Comparison of ENCODE assay signal across 32 cellular contexts in genomic region chr12:50073206-50073605, GRCh38. TPM values are rescaled to one million over a fixed set of nuclear protein-coding genes. Genes with fewer than 3 reads are reported as not detected.
"Had no signal": no experiment of that assay in that cellular context is flagged by ENCODE, and none has a peak within 500 bp of the region (broad histone marks: within the 10 kb centered on the region; RNA-seq: fewer than 3 reads in every experiment).

No MANE protein-coding gene starts in this region.

- H3K27ac ChIP-seq: body of pancreas, breast epithelium, SJCRH30, SK-N-MC had no signal

- H3K27me3 Mint-ChIP-seq: activated CD4-positive, alpha-beta T cell treated with anti-CD3 and anti-CD28 coated beads, Interleukin-2, amount 10 ng/mL, durations not matched to agents 24 days and 14 days; activated naive CD4-positive, alpha-beta T cell treated with anti-CD3 and anti-CD28 coated beads, Interleukin-2, amount 50 U/mL, for 24 hours; activated naive CD8-positive, alpha-beta T cell treated with anti-CD3 and anti-CD28 coated beads, Interleukin-2, amount 10 ng/mL, durations not matched to agents 7 days and 5 days; activated T-cell treated with anti-CD3 and anti-CD28 coated beads, Interleukin-2, amount 50 U/mL, for 24 hours had no signal

- H3K36me3 Mint-ChIP-seq: activated naive CD4-positive, alpha-beta T cell treated with anti-CD3 and anti-CD28 coated beads, Interleukin-2, amount 50 U/mL, for 24 hours had no signal

- H3K4me3 ChIP-seq: body of pancreas, breast epithelium, SJCRH30, SK-N-MC had no signal

- H3K9me3 ChIP-seq: body of pancreas, breast epithelium, SJCRH30 had no signal

- ATAC-seq: activated CD8-positive, alpha-beta T cell treated with anti-CD3 and anti-CD28 coated beads, Interleukin-2, amount 10 ng/mL, durations not matched to agents 7 days and 5 days; body of pancreas; Panc1 had no signal

- H3K36me3 ChIP-seq: breast epithelium, SJCRH30 had no signal

- H3K4me3 Mint-ChIP-seq: activated CD4-positive, alpha-beta T cell treated with anti-CD3 and anti-CD28 coated beads, Interleukin-2, amount 10 ng/mL, durations not matched to agents 24 days and 14 days; activated CD8-positive, alpha-beta T cell treated with anti-CD3 and anti-CD28 coated beads, Interleukin-2, amount 10 ng/mL, durations not matched to agents 7 days and 5 days; activated naive CD4-positive, alpha-beta T cell treated with anti-CD3 and anti-CD28 coated beads, Interleukin-2, amount 50 U/mL, for 24 hours; activated naive CD8-positive, alpha-beta T cell treated with anti-CD3 and anti-CD28 coated beads, Interleukin-2, amount 10 ng/mL, durations not matched to agents 7 days and 5 days; activated T-cell treated with anti-CD3 and anti-CD28 coated beads, Interleukin-2, amount 50 U/mL, for 24 hours; T-helper 1 cell treated with Interleukin-12 subunit alpha and Interleukin-12 subunit beta and Interleukin-4 antibody, amounts not matched to agents 30 μg/mL and 1 μg/mL, for 36 hours; T-helper 2 cell treated with Interferon-gamma antibody and Interleukin-4, amounts not matched to agents 5 μg/mL and 100 μg/mL, for 36 hours had no signal

- H3K27me3 ChIP-seq: body of pancreas, breast epithelium, SJCRH30 had no signal

- H3K27ac Mint-ChIP-seq: activated CD4-positive, alpha-beta T cell treated with anti-CD3 and anti-CD28 coated beads, Interleukin-2, amount 10 ng/mL, durations not matched to agents 24 days and 14 days; activated CD8-positive, alpha-beta T cell treated with anti-CD3 and anti-CD28 coated beads, Interleukin-2, amount 10 ng/mL, durations not matched to agents 7 days and 5 days; activated naive CD4-positive, alpha-beta T cell treated with anti-CD3 and anti-CD28 coated beads, Interleukin-2, amount 50 U/mL, for 24 hours; activated naive CD8-positive, alpha-beta T cell treated with anti-CD3 and anti-CD28 coated beads, Interleukin-2, amount 10 ng/mL, durations not matched to agents 7 days and 5 days; activated T-cell treated with anti-CD3 and anti-CD28 coated beads, Interleukin-2, amount 50 U/mL, for 24 hours; activated T-helper 2 cell treated with anti-CD3 and anti-CD28 coated beads, Interferon-gamma antibody, Interleukin-2, Interleukin-4, amounts not matched to agents 10 μg/mL and 5 μg/mL and 100 μg/mL, durations not matched to agents 14 hours and 24 hours and 36 hours; T-helper 1 cell treated with Interleukin-12 subunit alpha and Interleukin-12 subunit beta and Interleukin-4 antibody, amounts not matched to agents 30 μg/mL and 1 μg/mL, for 36 hours; T-helper 2 cell treated with Interferon-gamma antibody and Interleukin-4, amounts not matched to agents 5 μg/mL and 100 μg/mL, for 36 hours had no signal

- H3K4me1 ChIP-seq: breast epithelium had no signal

- DNase-seq: activated CD4-positive, alpha-beta T cell treated with anti-CD3 and anti-CD28 coated beads, Interleukin-2, amount 10 ng/mL, durations not matched to agents 24 days and 14 days; activated CD4-positive, alpha-beta T cell treated with anti-CD3 and anti-CD28 coated beads, Interleukin-2, amount 50 U/mL, for 4 hours; activated CD8-positive, alpha-beta T cell treated with anti-CD3 and anti-CD28 coated beads, Interleukin-2, amount 10 ng/mL, durations not matched to agents 7 days and 5 days; activated gamma-delta T cell; activated naive CD4-positive, alpha-beta T cell treated with Interleukin-2 at 50 U/mL for 16 hours; activated naive CD8-positive, alpha-beta T cell treated with anti-CD3 and anti-CD28 coated beads, Interleukin-2, amount 10 ng/mL, durations not matched to agents 7 days and 5 days; activated T-cell treated with anti-CD3 and anti-CD28 coated beads, Interleukin-2, amount 50 U/mL, for 24 hours; body of pancreas; NCI-H1092 treated with DMSO at 0.1 percent for 48 hours; NCI-H1417; NCI-H146; NCI-H187; NCI-H2029 treated with DMSO at 0.1 percent for 48 hours; NCI-H2107; NCI-H2171 treated with DMSO at 0.1 percent for 48 hours; NCI-H2227 treated with DMSO at 0.1 percent for 48 hours; NCI-H446; NCI-H510A treated with DMSO at 0.1 percent for 48 hours; NCI-H526 treated with DMSO at 0.1 percent for 48 hours; NCI-H774; SHP77; SJCRH30 had no signal

- FAIRE-seq: astrocyte, TTC549 had no signal

- H3K9me3 Mint-ChIP-seq: activated CD4-positive, alpha-beta T cell treated with anti-CD3 and anti-CD28 coated beads, Interleukin-2, amount 10 ng/mL, durations not matched to agents 24 days and 14 days; activated naive CD4-positive, alpha-beta T cell treated with anti-CD3 and anti-CD28 coated beads, Interleukin-2, amount 50 U/mL, for 24 hours; activated naive CD8-positive, alpha-beta T cell treated with anti-CD3 and anti-CD28 coated beads, Interleukin-2, amount 10 ng/mL, durations not matched to agents 7 days and 5 days; activated T-cell treated with anti-CD3 and anti-CD28 coated beads, Interleukin-2, amount 50 U/mL, for 24 hours; activated T-helper 2 cell treated with anti-CD3 and anti-CD28 coated beads, Interferon-gamma antibody, Interleukin-2, Interleukin-4, amounts not matched to agents 10 μg/mL and 5 μg/mL and 100 μg/mL, durations not matched to agents 14 hours and 24 hours and 36 hours; T-helper 1 cell treated with Interleukin-12 subunit alpha and Interleukin-12 subunit beta and Interleukin-4 antibody, amounts not matched to agents 30 μg/mL and 1 μg/mL, for 36 hours; T-helper 2 cell treated with Interferon-gamma antibody and Interleukin-4, amounts not matched to agents 5 μg/mL and 100 μg/mL, for 36 hours had no signal

RNA-seq across cellular contexts. Expression of gene GPD1, which starts 30.6 kb away (rescaled TPM):
- total RNA-seq: RPMI7951 had no signal
